8 cellular contexts compared by ENCODE assay signal in genomic region chr7:5143935-5144903, GRCh38. TPM values are rescaled to one million over a fixed set of nuclear protein-coding genes. Genes with fewer than 3 reads are reported as not detected.
A peak's percentile ranks its signal among the peaks of the same experiment; 100 is the strongest.
DNase-seq lines count a peak whose midpoint lies in the region; ATAC-seq and TF ChIP-seq lines count a peak whose summit lies in the region.

No MANE protein-coding gene starts in this region.

- H3K27ac Mint-ChIP-seq in activated naive CD4-positive, alpha-beta T cell treated with anti-CD3 and anti-CD28 coated beads, Interleukin-2, amount 50 U/mL, for 24 hours = peak overlapping the region; percentile 81
- no peak overlapping the region for H3K27ac Mint-ChIP-seq in natural killer cell treated with Interleukin-12 subunit alpha and Interleukin-12 subunit beta and Interleukin-15 and Interleukin-18, amount 100 ng/mL, for 72 hours

- TF ChIP-seq EP300 in sigmoid colon (IDR thresholded peaks at IDR 0.05) = no peak

- H3K4me3 Mint-ChIP-seq in activated naive CD4-positive, alpha-beta T cell treated with anti-CD3 and anti-CD28 coated beads, Interleukin-2, amount 50 U/mL, for 24 hours = peak overlapping the region; percentile 51
- H3K4me3 Mint-ChIP-seq in natural killer cell treated with Interleukin-12 subunit alpha and Interleukin-12 subunit beta and Interleukin-15 and Interleukin-18, amount 100 ng/mL, for 72 hours = no peak overlapping the region

- TF ChIP-seq CTCF in GM13977 (IDR thresholded peaks at IDR 0.05; ENCODE audit: extremely low read depth, insufficient read depth, missing control alignments) (peak; percentile 2), sigmoid colon (IDR thresholded peaks at IDR 0.05) (no peak)

- DNase-seq in GM13977 (ENCODE audit: low spot score) (peak; percentile 92), RPMI7951 (ENCODE audit: low read depth) (peak; percentile 6), OCI-M2 (lab: John Stamatoyannopoulos, UW; ENCODE audit: unreplicated experiment) (no peak), sigmoid colon (no peak), NCI-H1436 treated with DMSO at 0.1 percent for 48 hours (lab: John Stamatoyannopoulos, UW) (no peak)
- peak; percentile 74 for DNase-seq in natural killer cell treated with Interleukin-12 subunit alpha and Interleukin-12 subunit beta and Interleukin-15 and Interleukin-18, amount 100 ng/mL, for 72 hours (ENCODE audit: low spot score)

- H3K36me3 Mint-ChIP-seq in activated naive CD4-positive, alpha-beta T cell treated with anti-CD3 and anti-CD28 coated beads, Interleukin-2, amount 50 U/mL, for 24 hours = no peaks in the 10 kb centered on the region
- H3K36me3 Mint-ChIP-seq in natural killer cell treated with Interleukin-12 subunit alpha and Interleukin-12 subunit beta and Interleukin-15 and Interleukin-18, amount 100 ng/mL, for 72 hours = no peaks in the 10 kb centered on the region

- WGBS in sigmoid colon, 2 donors = 43 to 56% methylated on average over 41 of the region's 41 CpGs

- H3K36me3 ChIP-seq in sigmoid colon = no peaks in the 10 kb centered on the region

- peaks cover 11% of the 10 kb centered on the region for H3K4me1 Mint-ChIP-seq in activated naive CD4-positive, alpha-beta T cell treated with anti-CD3 and anti-CD28 coated beads, Interleukin-2, amount 50 U/mL, for 24 hours
- H3K4me1 Mint-ChIP-seq in natural killer cell treated with Interleukin-12 subunit alpha and Interleukin-12 subunit beta and Interleukin-15 and Interleukin-18, amount 100 ng/mL, for 72 hours (ENCODE audit: low read depth in 2 of 2) = peaks cover 4 to 10% of the 10 kb centered on the region in 2 donors

- H3K27me3 ChIP-seq in sigmoid colon = no peaks in the 10 kb centered on the region

- no peaks in the 10 kb centered on the region for H3K9me3 Mint-ChIP-seq in activated naive CD4-positive, alpha-beta T cell treated with anti-CD3 and anti-CD28 coated beads, Interleukin-2, amount 50 U/mL, for 24 hours
- H3K9me3 Mint-ChIP-seq in natural killer cell treated with Interleukin-12 subunit alpha and Interleukin-12 subunit beta and Interleukin-15 and Interleukin-18, amount 100 ng/mL, for 72 hours = no peaks in the 10 kb centered on the region

- TF ChIP-seq POLR2A in sigmoid colon (IDR thresholded peaks at IDR 0.05) = no peak

- intact Hi-C loops in sigmoid colon (cut with DNase I) = no loop called here

- H3K27ac ChIP-seq in sigmoid colon = no peak overlapping the region

- ATAC-seq in natural killer cell treated with Interleukin-12 subunit alpha and Interleukin-12 subunit beta and Interleukin-15 and Interleukin-18, amount 100 ng/mL, for 72 hours = peak; percentile 73 to 86
- no peak for ATAC-seq in HG02763 (IDR thresholded peaks at IDR 0.05; ENCODE audit: unreplicated experiment)

- in situ Hi-C loops in GM13977 (cut with MboI; ENCODE audit: low pct_unique_long_range_greater_than_20kb, low sequenced_read_pairs, unreplicated experiment) = no loop called here

- H3K27me3 Mint-ChIP-seq in activated naive CD4-positive, alpha-beta T cell treated with anti-CD3 and anti-CD28 coated beads, Interleukin-2, amount 50 U/mL, for 24 hours = no peaks in the 10 kb centered on the region
- peaks cover 3 to 8% of the 10 kb centered on the region in 2 donors for H3K27me3 Mint-ChIP-seq in natural killer cell treated with Interleukin-12 subunit alpha and Interleukin-12 subunit beta and Interleukin-15 and Interleukin-18, amount 100 ng/mL, for 72 hours

- no peaks in the 10 kb centered on the region for H3K9me3 ChIP-seq in sigmoid colon

- H3K4me1 ChIP-seq in sigmoid colon = no peaks in the 10 kb centered on the region

- H3K4me3 ChIP-seq in sigmoid colon = no peak overlapping the region

RNA-seq across cellular contexts. Expression of gene WIPI2, which starts 45.8 kb away (rescaled TPM):
- total RNA-seq in RPMI7951 (2014; rRNA removed; shearing (Covaris generic)) = 53.7 and 62.7 TPM in 2 replicates
- total RNA-seq in natural killer cell treated with Interleukin-12 subunit alpha and Interleukin-12 subunit beta and Interleukin-15 and Interleukin-18, amount 100 ng/mL, for 72 hours = 10 to 100 TPM; 41.9 to 45.1 TPM
- 10 to 100 TPM; 46.0 to 61.2 (median 49.5) TPM for total RNA-seq in sigmoid colon
- 10 to 100 TPM; 30.3 to 32.1 (median 30.6) TPM for polyA plus RNA-seq in sigmoid colon

Comparison
In these comparisons a context has a peak if more than half of its experiments do, and no peak if none do; other contexts are left out.
1. DNase-seq: peak in GM13977 (single experiment), RPMI7951 (single experiment) and natural killer cell treated with Interleukin-12 subunit alpha and Interleukin-12 subunit beta and Interleukin-15 and Interleukin-18, amount 100 ng/mL, for 72 hours (single experiment); none in OCI-M2 (single experiment), sigmoid colon (single experiment) and NCI-H1436 treated with DMSO at 0.1 percent for 48 hours (single experiment).